Comparison of ENCODE assay signal across 30 cellular contexts in the genomic region with DNA sequence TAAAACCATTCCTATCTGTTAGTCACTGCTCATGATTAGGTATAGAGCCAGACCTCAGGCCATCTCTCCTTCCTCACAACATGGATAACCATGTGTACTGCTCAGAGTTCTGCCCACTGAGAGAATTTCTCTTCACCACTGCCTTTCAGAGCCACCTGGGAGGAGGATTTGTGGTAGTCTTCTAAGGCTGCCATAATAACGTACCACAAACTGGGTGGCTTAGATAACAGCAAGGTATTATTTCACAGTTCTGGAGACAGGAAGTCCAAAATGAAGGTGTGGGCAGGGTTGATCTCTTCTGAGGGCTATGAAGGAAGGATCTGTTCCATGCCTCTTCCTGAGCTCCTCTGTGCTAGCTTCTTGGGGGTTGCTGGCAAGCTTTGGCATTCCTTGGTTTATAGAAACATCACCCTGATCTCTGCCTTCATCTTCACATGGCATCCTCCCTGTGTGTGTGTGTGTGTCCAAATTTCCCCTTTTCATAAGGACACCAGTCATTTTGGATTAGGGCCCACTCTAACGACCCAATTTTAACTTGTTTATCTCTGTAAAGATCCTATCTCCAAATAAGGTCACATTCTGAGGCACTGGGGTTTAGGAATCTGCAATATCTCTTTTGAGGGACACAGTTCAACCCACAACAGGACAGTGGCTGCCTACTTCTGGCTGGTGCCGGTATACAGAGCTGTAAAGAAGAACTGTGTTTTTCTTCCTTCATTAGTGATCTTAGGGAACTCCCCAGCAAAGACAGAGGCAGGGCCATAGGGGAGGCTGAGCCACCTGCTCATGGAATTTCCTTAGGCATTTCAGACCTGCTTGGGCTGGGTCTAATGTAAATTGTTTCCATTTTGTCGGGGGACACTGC. TPM values are rescaled to one million over a fixed set of nuclear protein-coding genes. Genes with fewer than 3 reads are reported as not detected.
"Had no signal": no experiment of that assay in that cellular context is flagged by ENCODE, and none has a peak within 500 bp of the region (broad histone marks: within the 10 kb centered on the region; RNA-seq: fewer than 3 reads in every experiment).

No MANE protein-coding gene starts in this region.

- H3K36me3 Mint-ChIP-seq: activated naive CD4-positive, alpha-beta T cell treated with anti-CD3 and anti-CD28 coated beads, Interleukin-2, amount 10 ng/mL, durations not matched to agents 7 days and 5 days; memory B cell; neural progenitor cell had no signal

- H3K27me3 ChIP-seq: neural progenitor cell, thyroid gland had no signal

- H3K4me3 ChIP-seq: heart right ventricle, neural progenitor cell, stomach, thyroid gland, upper lobe of right lung had no signal

- ATAC-seq: esophagus mucosa; foreskin keratinocyte; heart right ventricle; natural killer cell; right cardiac atrium; stimulated activated naive B cell treated with anti-CD40 and anti-IgM and Interleukin-4, amounts not matched to agents 10 μg/mL and 1 μg/mL and 100 μg/mL, for 72 hours; upper lobe of right lung had no signal

- H3K9ac ChIP-seq: neural progenitor cell had no signal

- DNase-seq: activated CD4-positive, alpha-beta memory T cell treated with anti-CD3 and anti-CD28 coated beads for 36 hours; activated CD4-positive, alpha-beta T cell treated with anti-CD3 and anti-CD28 coated beads, Interleukin-2, amount 10 ng/mL, durations not matched to agents 24 days and 14 days; activated CD4-positive, CD25-positive, alpha-beta regulatory T cell treated with anti-CD3 and anti-CD28 coated beads, Interleukin-2, amount 50 U/mL, for 72 hours; activated CD8-positive, alpha-beta memory T cell treated with anti-CD3 and anti-CD28 coated beads, Interleukin-2, amount 50 U/mL, for 4 hours; activated gamma-delta T cell; activated naive CD4-positive, alpha-beta T cell treated with anti-CD3 and anti-CD28 coated beads, Interleukin-2, amount 10 ng/mL, durations not matched to agents 7 days and 5 days; activated naive CD8-positive, alpha-beta T cell treated with anti-CD3 and anti-CD28 coated beads, Interleukin-2, amount 10 ng/mL, durations not matched to agents 7 days and 5 days; activated T-cell treated with anti-CD3 and anti-CD28 coated beads, Interleukin-2, amount 50 U/mL, for 1 hour; caudate nucleus; cortex of kidney; foreskin keratinocyte; heart right ventricle; midbrain; natural killer cell; occipital lobe; posterior cingulate gyrus; right cardiac atrium; stimulated activated CD4-positive, alpha-beta T cell treated with anti-CD3 and anti-CD28 coated beads, Interleukin-15, amount 100 ng/mL, for 24 hours; stimulated activated CD4-positive, alpha-beta T cell treated with anti-CD3 and anti-CD28 coated beads, Interleukin-2, amount 100 ng/mL, for 24 hours; stimulated activated naive B cell treated with anti-CD40 and anti-IgM and Interleukin-4, amounts not matched to agents 10 μg/mL and 1 μg/mL and 100 μg/mL, for 72 hours; stomach; thyroid gland; upper lobe of right lung had no signal

- H3K4me1 Mint-ChIP-seq: activated CD4-positive, alpha-beta T cell treated with anti-CD3 and anti-CD28 coated beads, Interleukin-2, amount 10 ng/mL, durations not matched to agents 24 days and 14 days; activated naive CD4-positive, alpha-beta T cell treated with anti-CD3 and anti-CD28 coated beads, Interleukin-2, amount 10 ng/mL, durations not matched to agents 7 days and 5 days; activated naive CD8-positive, alpha-beta T cell treated with anti-CD3 and anti-CD28 coated beads, Interleukin-2, amount 10 ng/mL, durations not matched to agents 7 days and 5 days; memory B cell; neural progenitor cell; stimulated activated naive B cell treated with anti-CD40 and anti-IgM and Interleukin-4, amounts not matched to agents 10 μg/mL and 1 μg/mL and 100 μg/mL, for 72 hours had no signal

- H3K4me1 ChIP-seq: foreskin keratinocyte, heart right ventricle, neural progenitor cell, thyroid gland, upper lobe of right lung had no signal

- H2AFZ ChIP-seq: neural progenitor cell had no signal

- H3K27ac Mint-ChIP-seq: activated CD4-positive, alpha-beta memory T cell treated with anti-CD3 and anti-CD28 coated beads for 36 hours; activated CD4-positive, alpha-beta T cell treated with anti-CD3 and anti-CD28 coated beads, Interleukin-2, amount 10 ng/mL, durations not matched to agents 24 days and 14 days; activated naive CD4-positive, alpha-beta T cell treated with anti-CD3 and anti-CD28 coated beads, Interleukin-2, amount 10 ng/mL, durations not matched to agents 7 days and 5 days; activated naive CD8-positive, alpha-beta T cell treated with anti-CD3 and anti-CD28 coated beads, Interleukin-2, amount 10 ng/mL, durations not matched to agents 7 days and 5 days; memory B cell; natural killer cell; neural progenitor cell; stimulated activated naive B cell treated with anti-CD40 and anti-IgM and Interleukin-4, amounts not matched to agents 10 μg/mL and 1 μg/mL and 100 μg/mL, for 72 hours; T-helper 2 cell treated with Interferon-gamma antibody and Interleukin-4, amounts not matched to agents 5 μg/mL and 100 μg/mL, for 36 hours had no signal

- H3K4me2 ChIP-seq: neural progenitor cell had no signal

- H3K36me3 ChIP-seq: heart right ventricle, neural progenitor cell, stomach, thyroid gland, upper lobe of right lung had no signal

- FAIRE-seq: endothelial cell of umbilical vein had no signal

- H3K9me3 ChIP-seq: thyroid gland, upper lobe of right lung had no signal

- H3K27ac ChIP-seq: foreskin keratinocyte, heart right ventricle, neural progenitor cell, stomach, thyroid gland, upper lobe of right lung had no signal

- H3K4me3 Mint-ChIP-seq: activated CD4-positive, alpha-beta memory T cell treated with anti-CD3 and anti-CD28 coated beads for 36 hours; activated CD4-positive, alpha-beta T cell treated with anti-CD3 and anti-CD28 coated beads, Interleukin-2, amount 10 ng/mL, durations not matched to agents 24 days and 14 days; activated naive CD4-positive, alpha-beta T cell treated with anti-CD3 and anti-CD28 coated beads, Interleukin-2, amount 10 ng/mL, durations not matched to agents 7 days and 5 days; activated naive CD8-positive, alpha-beta T cell treated with anti-CD3 and anti-CD28 coated beads, Interleukin-2, amount 10 ng/mL, durations not matched to agents 7 days and 5 days; memory B cell; natural killer cell; neural progenitor cell; stimulated activated naive B cell treated with anti-CD40 and anti-IgM and Interleukin-4, amounts not matched to agents 10 μg/mL and 1 μg/mL and 100 μg/mL, for 72 hours; T-helper 2 cell treated with Interferon-gamma antibody and Interleukin-4, amounts not matched to agents 5 μg/mL and 100 μg/mL, for 36 hours had no signal

RNA-seq across cellular contexts. Expression of gene NOX5, which starts 42.1 kb away (rescaled TPM):
- total RNA-seq: activated CD4-positive, alpha-beta T cell treated with anti-CD3 and anti-CD28 coated beads, Interleukin-2, amount 10 ng/mL, durations not matched to agents 24 days and 14 days; activated CD8-positive, alpha-beta memory T cell treated with anti-CD3 and anti-CD28 coated beads for 36 hours; chondrocyte; endothelial cell of umbilical vein had no signal

RNA-seq across cellular contexts. Expression of gene SPESP1, which starts 42.1 kb away (rescaled TPM):
- total RNA-seq: chondrocyte had no signal
